ENCODE assay signal across 9 cellular contexts in the genomic region with DNA sequence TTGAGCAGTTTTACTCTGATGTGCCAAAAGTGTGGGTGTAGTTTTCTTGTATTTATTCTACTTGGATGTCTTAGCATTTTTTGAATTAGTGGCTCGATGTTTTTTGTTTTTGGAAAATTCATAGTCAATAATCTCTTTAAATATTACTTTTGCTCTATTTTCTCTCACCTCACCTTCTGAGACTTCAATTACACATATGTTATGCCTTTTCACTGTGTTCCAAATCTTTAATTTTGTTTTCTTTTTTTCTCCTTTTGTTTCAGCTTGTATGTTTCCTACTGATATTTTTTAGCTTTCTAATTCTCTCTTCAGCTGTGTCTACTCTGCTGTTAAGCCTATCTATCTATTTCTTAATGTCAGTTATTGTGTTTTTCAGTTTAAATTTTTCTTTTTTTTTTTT.
"Had no signal": no experiment of that assay in that cellular context is flagged by ENCODE, and none has a peak within 500 bp of the region (broad histone marks: within the 10 kb centered on the region; RNA-seq: fewer than 3 reads in every experiment).

No MANE protein-coding gene starts in this region.

- H3K4me3 ChIP-seq: GM23248, GM23338, HAP-1 had no signal

- ATAC-seq: GM23338, HCT116 had no signal

- H3K36me3 ChIP-seq: HAP-1 had no signal

- H3K4me2 ChIP-seq: GM23338 had no signal

- DNase-seq: GM23248, GOT3, H7, H9, HCEC 1CT, HFFc6 had no signal

- H3K9me3 ChIP-seq: HAP-1 had no signal

- H3K9ac ChIP-seq: GM23248 had no signal

- H3K27ac ChIP-seq: GM23248 had no signal

- H3K4me1 ChIP-seq: HAP-1 had no signal

- H2AFZ ChIP-seq: GM23248, GM23338 had no signal
